24 cellular contexts compared by ENCODE assay signal in the genomic region with DNA sequence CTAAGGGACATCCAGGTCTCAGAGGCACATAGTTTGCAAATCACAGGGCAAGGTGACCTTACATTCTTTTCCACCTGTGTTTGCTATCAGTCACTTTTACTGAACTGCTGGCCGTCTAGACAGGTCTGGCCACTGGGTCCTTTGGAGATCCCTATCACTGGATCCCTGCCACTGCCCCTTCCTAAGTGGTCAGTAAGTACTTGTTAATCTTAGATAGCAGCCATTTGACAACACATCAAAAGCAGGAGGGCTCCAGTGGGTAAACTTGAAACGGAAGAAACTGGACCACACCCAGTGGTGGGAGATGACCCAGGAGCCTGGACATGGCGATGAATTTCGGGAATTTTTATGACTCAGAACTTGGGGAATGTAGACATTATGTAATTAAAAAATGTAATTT. TPM values are rescaled to one million over a fixed set of nuclear protein-coding genes. Genes with fewer than 3 reads are reported as not detected.
A peak's percentile ranks its signal among the peaks of the same experiment; 100 is the strongest.
DNase-seq lines count a peak whose midpoint lies in the region; ATAC-seq, FAIRE-seq and TF ChIP-seq lines count a peak whose summit lies in the region.
"Had no signal": no experiment of that assay in that cellular context is flagged by ENCODE, and none has a peak within 500 bp of the region (broad histone marks: within the 10 kb centered on the region; RNA-seq: fewer than 3 reads in every experiment).

No MANE protein-coding gene starts in this region.

- H3K27ac Mint-ChIP-seq in natural killer cell treated with Interleukin-12 subunit alpha and Interleukin-12 subunit beta and Interleukin-15 and Interleukin-18, amount 100 ng/mL, for 72 hours, result peak overlapping the region in 1 of 2 donors; percentile 36
- H3K27ac Mint-ChIP-seq: activated CD4-positive, alpha-beta T cell treated with anti-CD3 and anti-CD28 coated beads, Interleukin-2, amount 10 ng/mL, durations not matched to agents 24 days and 14 days; B cell had no signal

- TF ChIP-seq CTCF in heart left ventricle (IDR thresholded peaks at IDR 0.05), result no peak

- peaks cover 0 to 3% (median 0%) of the 10 kb centered on the region in 9 donors for H3K27me3 ChIP-seq in heart left ventricle
- H3K27me3 ChIP-seq: esophagus muscularis mucosa had no signal

- 39 to 48% (median 44%) methylated on average over 4 of the region's 4 CpGs for WGBS in heart left ventricle, 4 donors

- H3K4me1 ChIP-seq in heart left ventricle, result peaks cover 0 to 3% (median 0%) of the 10 kb centered on the region in 12 donors
- H3K4me1 ChIP-seq: esophagus muscularis mucosa had no signal

- H3K27ac ChIP-seq in heart left ventricle, result no peak overlapping the region
- H3K27ac ChIP-seq: coronary artery, esophagus muscularis mucosa, WERI-Rb-1 had no signal

- peaks cover 2% of the 10 kb centered on the region for H3K9me3 Mint-ChIP-seq in natural killer cell treated with Interleukin-12 subunit alpha and Interleukin-12 subunit beta and Interleukin-15 and Interleukin-18, amount 100 ng/mL, for 72 hours
- H3K9me3 Mint-ChIP-seq: activated T-cell treated with anti-CD3 and anti-CD28 coated beads, Interleukin-2, amount 50 U/mL, for 4 hours had no signal

- H3K9me3 ChIP-seq in heart left ventricle, result no peaks in the 10 kb centered on the region
- H3K9me3 ChIP-seq: esophagus muscularis mucosa had no signal

- no peaks in the 10 kb centered on the region for H3K36me3 ChIP-seq in heart left ventricle
- H3K36me3 ChIP-seq: esophagus muscularis mucosa, WERI-Rb-1 had no signal

- no peak overlapping the region for H3K4me3 ChIP-seq in heart left ventricle
- H3K4me3 ChIP-seq: coronary artery, esophagus muscularis mucosa had no signal

- H3K4me1 Mint-ChIP-seq in natural killer cell treated with Interleukin-12 subunit alpha and Interleukin-12 subunit beta and Interleukin-15 and Interleukin-18, amount 100 ng/mL, for 72 hours (ENCODE audit: low read depth in 2 of 2), result peaks cover 26 to 47% of the 10 kb centered on the region in 2 donors

- DNase-seq in A172 (ENCODE audit: low spot score), result peak; percentile 81
- DNase-seq in GM03348 (ENCODE audit: low spot score), result peak; percentile 26
- peak; percentile 35 for DNase-seq in RCC 7860 (ENCODE audit: low spot score)
- peak; percentile 35 for DNase-seq in kidney tubule cell (ENCODE audit: low spot score)
- DNase-seq in heart left ventricle, result no peak
- DNase-seq in NCI-H2029 treated with DMSO at 0.1 percent for 48 hours (lab: John Stamatoyannopoulos, UW), result no peak
- no peak for DNase-seq in HPDE6-E6E7 (ENCODE audit: extremely low spot score)
- no peak for DNase-seq in natural killer cell treated with Interleukin-12 subunit alpha and Interleukin-12 subunit beta and Interleukin-15 and Interleukin-18, amount 100 ng/mL, for 72 hours (ENCODE audit: low spot score)
- DNase-seq: activated CD4-positive, alpha-beta T cell treated with anti-CD3 and anti-CD28 coated beads, Interleukin-2, amount 10 ng/mL, durations not matched to agents 24 days and 14 days; activated naive CD4-positive, alpha-beta T cell treated with Interleukin-2 at 50 U/mL for 16 hours; activated T-cell treated with anti-CD3 and anti-CD28 coated beads, Interleukin-2, amount 50 U/mL, for 4 hours; DMS79 treated with DMSO at 0.1 percent for 48 hours; H7; NCI-H1436 treated with DMSO at 0.1 percent for 48 hours; NCI-H524; RPMI8226; T-helper 9 cell; WERI-Rb-1 had no signal

- intact Hi-C loops in heart left ventricle (cut with DNase I), result no loop called here

- no peak overlapping the region for H3K4me3 Mint-ChIP-seq in natural killer cell treated with Interleukin-12 subunit alpha and Interleukin-12 subunit beta and Interleukin-15 and Interleukin-18, amount 100 ng/mL, for 72 hours
- H3K4me3 Mint-ChIP-seq: activated CD4-positive, alpha-beta T cell treated with anti-CD3 and anti-CD28 coated beads, Interleukin-2, amount 10 ng/mL, durations not matched to agents 24 days and 14 days; activated T-cell treated with anti-CD3 and anti-CD28 coated beads, Interleukin-2, amount 50 U/mL, for 4 hours; B cell had no signal

- no peak for TF ChIP-seq POLR2A in heart left ventricle (IDR thresholded peaks at IDR 0.05)

- H3K36me3 Mint-ChIP-seq in natural killer cell treated with Interleukin-12 subunit alpha and Interleukin-12 subunit beta and Interleukin-15 and Interleukin-18, amount 100 ng/mL, for 72 hours, result no peaks in the 10 kb centered on the region

- ATAC-seq in heart left ventricle, result no peak
- no peak for ATAC-seq in natural killer cell treated with Interleukin-12 subunit alpha and Interleukin-12 subunit beta and Interleukin-15 and Interleukin-18, amount 100 ng/mL, for 72 hours
- ATAC-seq: activated T-cell treated with anti-CD3 and anti-CD28 coated beads, Interleukin-2, amount 50 U/mL, for 4 hours had no signal

- no peak for FAIRE-seq in RCC 7860 (lab: Jason Lieb, UNC)
- FAIRE-seq: A204.1, bronchial epithelial cell, keratinocyte had no signal

- no peaks in the 10 kb centered on the region for H3K27me3 Mint-ChIP-seq in natural killer cell treated with Interleukin-12 subunit alpha and Interleukin-12 subunit beta and Interleukin-15 and Interleukin-18, amount 100 ng/mL, for 72 hours
- H3K27me3 Mint-ChIP-seq: activated CD4-positive, alpha-beta T cell treated with anti-CD3 and anti-CD28 coated beads, Interleukin-2, amount 10 ng/mL, durations not matched to agents 24 days and 14 days; B cell had no signal

RNA-seq across cellular contexts. Expression of gene RASGRP1, which starts 28.9 kb away (rescaled TPM):
- total RNA-seq in A172 (2014; rRNA removed; shearing (Covaris generic)), result 1.5 and 1.6 TPM in 2 replicates
- total RNA-seq in heart left ventricle, result 1 to 10 TPM in 4 of 9 donors, under 1 TPM in 4, not detected in 1; 0.14 to 5.5 (median 0.85) TPM
- polyA plus RNA-seq in heart left ventricle, result under 1 TPM; 0.03 to 0.04 TPM
- total RNA-seq in natural killer cell treated with Interleukin-12 subunit alpha and Interleukin-12 subunit beta and Interleukin-15 and Interleukin-18, amount 100 ng/mL, for 72 hours, result 100 to 1,000 TPM; 154 to 241 TPM

Comparison
In these comparisons a context has a peak if more than half of its experiments do, and no peak if none do; other contexts are left out.
1. DNase-seq: peak in A172 (single experiment), GM03348 (single experiment), RCC 7860 (single experiment) and kidney tubule cell (single experiment); none in heart left ventricle (0 of 5), NCI-H2029 treated with DMSO at 0.1 percent for 48 hours (single experiment), HPDE6-E6E7 (single experiment) and natural killer cell treated with Interleukin-12 subunit alpha and Interleukin-12 subunit beta and Interleukin-15 and Interleukin-18, amount 100 ng/mL, for 72 hours (single experiment).
2. RNA of gene RASGRP1, which starts 28.9 kb away (total RNA-seq): 154 to 241 TPM in natural killer cell treated with Interleukin-12 subunit alpha and Interleukin-12 subunit beta and Interleukin-15 and Interleukin-18, amount 100 ng/mL, for 72 hours; 1.5 to 1.6 TPM in A172 and 0.14 to 5.5 TPM in heart left ventricle; every median in the first group is over 10 times any median in the second.